In the genomic region with DNA sequence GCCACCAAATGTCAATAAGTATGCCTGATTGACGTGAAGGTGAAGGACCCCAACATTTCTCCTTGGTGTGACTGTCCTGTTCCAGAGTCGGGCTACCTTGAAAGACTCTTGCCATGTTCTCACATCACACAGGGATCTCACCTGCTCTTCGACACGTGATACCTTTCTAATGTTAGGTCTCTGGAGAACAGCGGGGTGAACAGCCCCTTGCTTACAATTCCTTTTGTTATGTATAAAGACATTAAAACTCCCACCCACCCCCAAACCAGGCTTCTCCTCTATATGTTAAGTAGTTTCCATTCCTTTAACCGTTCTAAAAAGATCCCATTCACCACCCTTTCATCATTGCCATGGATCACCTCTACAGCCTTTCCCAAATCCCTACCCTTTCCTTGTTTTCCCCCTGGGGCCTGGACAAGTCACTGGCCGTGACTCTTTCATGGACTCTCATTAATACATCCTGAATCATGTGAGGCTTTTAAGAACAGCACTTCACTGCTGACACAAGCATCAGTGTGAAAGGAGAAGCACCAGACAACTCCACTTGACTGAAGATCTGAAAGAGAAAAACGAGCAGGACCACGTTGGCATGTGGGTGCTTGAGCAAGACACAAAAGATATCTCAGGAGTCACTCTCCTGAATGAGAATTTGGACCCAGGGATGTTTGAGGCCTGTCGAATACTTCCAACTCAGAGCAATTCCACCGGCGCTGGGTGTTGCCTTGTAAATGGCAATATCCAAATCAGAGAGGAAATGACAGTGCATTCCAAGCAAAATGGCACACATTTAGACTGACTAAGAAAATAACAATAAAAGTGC, we compare ENCODE assay signal across 16 cellular contexts.
DNase-seq lines count a peak whose midpoint lies in the region; ATAC-seq and TF ChIP-seq lines count a peak whose summit lies in the region.
"Had no signal": no experiment of that assay in that cellular context is flagged by ENCODE, and none has a peak within 500 bp of the region (broad histone marks: within the 10 kb centered on the region; RNA-seq: fewer than 3 reads in every experiment).

No MANE protein-coding gene starts in this region.

- H3K36me3 ChIP-seq in thyroid gland, result no peaks in the 10 kb centered on the region
- H3K36me3 ChIP-seq: MG63 had no signal

- no peak for ATAC-seq in activated naive CD4-positive, alpha-beta T cell treated with anti-CD3 and anti-CD28 coated beads, Interleukin-2, amount 50 U/mL, for 72 hours
- ATAC-seq in left ventricle myocardium superior, result peak; percentile 93
- no peak for ATAC-seq in GM18502 (IDR thresholded peaks at IDR 0.05; ENCODE audit: poor library complexity, unreplicated experiment)
- ATAC-seq: natural killer cell treated with Interleukin-12 subunit alpha and Interleukin-12 subunit beta and Interleukin-15 and Interleukin-18, amount 100 ng/mL, for 72 hours had no signal

- 76 to 84% methylated on average over 12 of the region's 12 CpGs for WGBS in thyroid gland, 2 donors

- no peaks in the 10 kb centered on the region for H3K27me3 Mint-ChIP-seq in activated naive CD4-positive, alpha-beta T cell treated with anti-CD3 and anti-CD28 coated beads, Interleukin-2, amount 10 ng/mL, durations not matched to agents 7 days and 5 days
- no peaks in the 10 kb centered on the region for H3K27me3 Mint-ChIP-seq in activated naive CD8-positive, alpha-beta T cell
- H3K27me3 Mint-ChIP-seq in type B pancreatic cell, result no peaks in the 10 kb centered on the region
- H3K27me3 Mint-ChIP-seq: natural killer cell treated with Interleukin-12 subunit alpha and Interleukin-12 subunit beta and Interleukin-15 and Interleukin-18, amount 100 ng/mL, for 72 hours had no signal

- H3K36me3 Mint-ChIP-seq in activated naive CD4-positive, alpha-beta T cell treated with anti-CD3 and anti-CD28 coated beads, Interleukin-2, amount 50 U/mL, for 72 hours, result peaks cover 19 to 32% of the 10 kb centered on the region in 2 donors
- H3K36me3 Mint-ChIP-seq in activated naive CD4-positive, alpha-beta T cell treated with anti-CD3 and anti-CD28 coated beads, Interleukin-2, amount 10 ng/mL, durations not matched to agents 7 days and 5 days, result peaks cover 27% of the 10 kb centered on the region
- H3K36me3 Mint-ChIP-seq in activated naive CD8-positive, alpha-beta T cell, result peaks cover 28% of the 10 kb centered on the region
- H3K36me3 Mint-ChIP-seq in type B pancreatic cell, result peaks cover 15% of the 10 kb centered on the region
- H3K36me3 Mint-ChIP-seq: natural killer cell treated with Interleukin-12 subunit alpha and Interleukin-12 subunit beta and Interleukin-15 and Interleukin-18, amount 100 ng/mL, for 72 hours had no signal

- no peak for TF ChIP-seq POLR2A in thyroid gland (IDR thresholded peaks at IDR 0.05)

- no peaks in the 10 kb centered on the region for H3K27me3 ChIP-seq in thyroid gland
- H3K27me3 ChIP-seq: MG63, testis had no signal

- no peak overlapping the region for H3K4me3 ChIP-seq in thyroid gland (replicated peaks in 1 of 3)
- H3K4me3 ChIP-seq: MG63, testis had no signal

- no peak overlapping the region for H3K27ac ChIP-seq in thyroid gland
- H3K27ac ChIP-seq: testis had no signal

- peaks cover 7 to 15% of the 10 kb centered on the region in 2 donors for H3K4me1 ChIP-seq in thyroid gland
- H3K4me1 ChIP-seq: testis had no signal

- peak overlapping the region; percentile 22 to 56 for H3K27ac Mint-ChIP-seq in activated naive CD4-positive, alpha-beta T cell treated with anti-CD3 and anti-CD28 coated beads, Interleukin-2, amount 50 U/mL, for 72 hours
- H3K27ac Mint-ChIP-seq in activated naive CD4-positive, alpha-beta T cell treated with anti-CD3 and anti-CD28 coated beads, Interleukin-2, amount 10 ng/mL, durations not matched to agents 7 days and 5 days, result no peak overlapping the region
- peak overlapping the region; percentile 88 for H3K27ac Mint-ChIP-seq in activated naive CD8-positive, alpha-beta T cell
- H3K27ac Mint-ChIP-seq in type B pancreatic cell, result peak overlapping the region; percentile 22
- H3K27ac Mint-ChIP-seq: natural killer cell treated with Interleukin-12 subunit alpha and Interleukin-12 subunit beta and Interleukin-15 and Interleukin-18, amount 100 ng/mL, for 72 hours had no signal

- intact Hi-C loops in left ventricle myocardium superior (cut with micrococcal nuclease), result no loop called here
- intact Hi-C loops in thyroid gland (cut with DNase I), result no loop called here

- TF ChIP-seq CTCF in type B pancreatic cell (conservative IDR thresholded peaks at IDR 0.05) (no peak), thyroid gland (IDR thresholded peaks at IDR 0.05) (no peak)

- no peaks in the 10 kb centered on the region for H3K9me3 ChIP-seq in thyroid gland
- H3K9me3 ChIP-seq: MG63, testis had no signal

- peaks cover 18% of the 10 kb centered on the region for H3K4me1 Mint-ChIP-seq in activated naive CD4-positive, alpha-beta T cell treated with anti-CD3 and anti-CD28 coated beads, Interleukin-2, amount 10 ng/mL, durations not matched to agents 7 days and 5 days
- peaks cover 75% of the 10 kb centered on the region for H3K4me1 Mint-ChIP-seq in activated naive CD8-positive, alpha-beta T cell (ENCODE audit: low read depth)
- H3K4me1 Mint-ChIP-seq in type B pancreatic cell (ENCODE audit: unreplicated experiment), result peaks cover 25% of the 10 kb centered on the region

- CTCF ChIA-PET in activated naive CD4-positive, alpha-beta T cell treated with anti-CD3 and anti-CD28 coated beads, Interleukin-2, amount 10 ng/mL, durations not matched to agents 7 days and 5 days (lab: Charles Lee), result no interaction called here

- H3K4me3 Mint-ChIP-seq in activated naive CD4-positive, alpha-beta T cell treated with anti-CD3 and anti-CD28 coated beads, Interleukin-2, amount 10 ng/mL, durations not matched to agents 7 days and 5 days, result no peak overlapping the region
- peak overlapping the region; percentile 30 for H3K4me3 Mint-ChIP-seq in activated naive CD8-positive, alpha-beta T cell
- H3K4me3 Mint-ChIP-seq in type B pancreatic cell, result no peak overlapping the region
- H3K4me3 Mint-ChIP-seq: natural killer cell treated with Interleukin-12 subunit alpha and Interleukin-12 subunit beta and Interleukin-15 and Interleukin-18, amount 100 ng/mL, for 72 hours had no signal

- peaks cover 0 to 5% of the 10 kb centered on the region in 2 donors for H3K9me3 Mint-ChIP-seq in activated naive CD4-positive, alpha-beta T cell treated with anti-CD3 and anti-CD28 coated beads, Interleukin-2, amount 50 U/mL, for 72 hours
- H3K9me3 Mint-ChIP-seq in activated naive CD4-positive, alpha-beta T cell treated with anti-CD3 and anti-CD28 coated beads, Interleukin-2, amount 10 ng/mL, durations not matched to agents 7 days and 5 days, result peaks cover 11% of the 10 kb centered on the region
- H3K9me3 Mint-ChIP-seq in activated naive CD8-positive, alpha-beta T cell (ENCODE audit: low read depth), result peaks cover 7% of the 10 kb centered on the region
- H3K9me3 Mint-ChIP-seq in type B pancreatic cell, result peaks cover 6% of the 10 kb centered on the region
- H3K9me3 Mint-ChIP-seq: natural killer cell treated with Interleukin-12 subunit alpha and Interleukin-12 subunit beta and Interleukin-15 and Interleukin-18, amount 100 ng/mL, for 72 hours had no signal

- no peak for DNase-seq in activated naive CD4-positive, alpha-beta T cell treated with anti-CD3 and anti-CD28 coated beads, Interleukin-2, amount 50 U/mL, for 72 hours (ENCODE audit: low spot score in 2 of 2)
- DNase-seq in activated naive CD4-positive, alpha-beta T cell treated with anti-CD3 and anti-CD28 coated beads, Interleukin-2, amount 10 ng/mL, durations not matched to agents 7 days and 5 days, result no peak
- DNase-seq in left ventricle myocardium superior, result peak; percentile 34
- DNase-seq in type B pancreatic cell (ENCODE audit: extremely low spot score, unreplicated experiment), result no peak
- no peak for DNase-seq in hippocampal formation (lab: John Stamatoyannopoulos, UW)
- no peak for DNase-seq in thyroid gland
- DNase-seq: activated CD4-positive, alpha-beta T cell treated with anti-CD3 and anti-CD28 coated beads for 4 hours; head of caudate nucleus; MG63; NCI-H2107; retina; T-helper 2 cell; testis had no signal
